In genomic region chr3:188577539-188577938, GRCh38 we compare ENCODE assay signal across 15 cellular contexts.
"Had no signal": no experiment of that assay in that cellular context is flagged by ENCODE, and none has a peak within 500 bp of the region (broad histone marks: within the 10 kb centered on the region; RNA-seq: fewer than 3 reads in every experiment).

No MANE protein-coding gene starts in this region.

- H3K4me3 ChIP-seq: breast epithelium, gastrocnemius medialis had no signal

- H3K4me1 ChIP-seq: breast epithelium had no signal

- H3K9me3 ChIP-seq: breast epithelium, gastrocnemius medialis had no signal

- ATAC-seq: activated naive CD8-positive, alpha-beta T cell treated with anti-CD3 and anti-CD28 coated beads, Interleukin-2, amount 50 U/mL, for 24 hours; activated T-helper 17 cell treated with anti-CD3 and anti-CD28 coated beads, Interleukin-2, amount 50 U/mL, for 72 hours; gastrocnemius medialis; naive thymus-derived CD8-positive, alpha-beta T cell; right cardiac atrium had no signal

- H3K36me3 ChIP-seq: breast epithelium, gastrocnemius medialis had no signal

- H3K27me3 Mint-ChIP-seq: activated naive CD8-positive, alpha-beta T cell treated with anti-CD3 and anti-CD28 coated beads, Interleukin-2, amount 50 U/mL, for 24 hours; activated T-helper 17 cell treated with anti-CD3 and anti-CD28 coated beads, Interleukin-2, amount 50 U/mL, for 72 hours; naive thymus-derived CD8-positive, alpha-beta T cell had no signal

- H3K4me1 Mint-ChIP-seq: activated T-helper 17 cell treated with anti-CD3 and anti-CD28 coated beads, Interleukin-2, amount 50 U/mL, for 72 hours had no signal

- H3K27me3 ChIP-seq: breast epithelium, gastrocnemius medialis had no signal

- H3K27ac Mint-ChIP-seq: activated naive CD4-positive, alpha-beta T cell treated with anti-CD3 and anti-CD28 coated beads for 36 hours; activated T-helper 17 cell treated with anti-CD3 and anti-CD28 coated beads, Interleukin-2, amount 50 U/mL, for 72 hours had no signal

- H3K4me3 Mint-ChIP-seq: activated naive CD4-positive, alpha-beta T cell treated with anti-CD3 and anti-CD28 coated beads for 36 hours; activated naive CD8-positive, alpha-beta T cell treated with anti-CD3 and anti-CD28 coated beads, Interleukin-2, amount 50 U/mL, for 24 hours; activated T-helper 17 cell treated with anti-CD3 and anti-CD28 coated beads, Interleukin-2, amount 50 U/mL, for 72 hours; naive thymus-derived CD8-positive, alpha-beta T cell had no signal

- H3K9me3 Mint-ChIP-seq: activated naive CD4-positive, alpha-beta T cell treated with anti-CD3 and anti-CD28 coated beads for 36 hours; activated naive CD8-positive, alpha-beta T cell treated with anti-CD3 and anti-CD28 coated beads, Interleukin-2, amount 50 U/mL, for 24 hours; activated T-helper 17 cell treated with anti-CD3 and anti-CD28 coated beads, Interleukin-2, amount 50 U/mL, for 72 hours; naive thymus-derived CD8-positive, alpha-beta T cell had no signal

- DNase-seq: activated CD4-positive, alpha-beta T cell treated with anti-CD3 and anti-CD28 coated beads, Interleukin-2, amount 50 U/mL, for 48 hours; activated CD4-positive, CD25-positive, alpha-beta regulatory T cell treated with anti-CD3 and anti-CD28 coated beads, Interleukin-2, amount 50 U/mL, for 72 hours; activated naive CD4-positive, alpha-beta T cell treated with anti-CD3 and anti-CD28 coated beads for 36 hours; activated naive CD8-positive, alpha-beta T cell treated with anti-CD3 and anti-CD28 coated beads, Interleukin-2, amount 50 U/mL, for 24 hours; aorta; cerebellar nuclear complex; dermis blood vessel endothelial cell; gastrocnemius medialis; islet precursor cell; naive thymus-derived CD8-positive, alpha-beta T cell; right cardiac atrium; trophoblast cell had no signal

- H3K27ac ChIP-seq: epithelial cell of prostate had no signal
